Comparison of ENCODE assay signal across 8 cellular contexts in genomic region chrX:78104447-78105176, GRCh38. TPM values are rescaled to one million over a fixed set of nuclear protein-coding genes. Genes with fewer than 3 reads are reported as not detected.
A peak's percentile ranks its signal among the peaks of the same experiment; 100 is the strongest.
DNase-seq lines count a peak whose midpoint lies in the region; ATAC-seq, FAIRE-seq and TF ChIP-seq lines count a peak whose summit lies in the region.

No MANE protein-coding gene starts in this region.

- no peak for TF ChIP-seq RAD21 in SK-N-SH (IDR thresholded peaks at IDR 0.05; ENCODE audit: low read length)

- H2AFZ ChIP-seq in ACC112 (ENCODE audit: low read length, unreplicated experiment) (peak overlapping the region; percentile 4), SK-N-SH (ENCODE audit: low read depth) (no peak overlapping the region)

- H3K4me2 ChIP-seq in SK-N-SH, result peak overlapping the region; percentile 75

- peak overlapping the region; percentile 99 for H3K4me3 ChIP-seq in ACC112 (ENCODE audit: low read depth, low read length)
- peak overlapping the region; percentile 91 for H3K4me3 ChIP-seq in Jurkat, Clone E6-1 (ENCODE audit: low read length)
- peak overlapping the region; percentile 79 to 83 for H3K4me3 ChIP-seq in SK-N-SH (ENCODE audit: low read depth in 2 of 2, low read length in 1 of 2)
- peak overlapping the region; percentile 67 for H3K4me3 ChIP-seq in bronchial epithelial cell (ENCODE audit: low read depth, low read length)
- H3K4me3 ChIP-seq in small intestine (ENCODE audit: low read depth in 1 of 2, low read length in 2 of 2), result peak overlapping the region; percentile 65 to 77

- ATAC-seq in GM18520 (IDR thresholded peaks at IDR 0.05; ENCODE audit: unreplicated experiment) (peak; percentile 24), HG02763 (IDR thresholded peaks at IDR 0.05; ENCODE audit: unreplicated experiment) (no peak)

- no peak for TF ChIP-seq EP300 in SK-N-SH (IDR thresholded peaks at IDR 0.05; ENCODE audit: borderline replicate concordance in 1 of 2, low read depth in 1 of 2, low read length in 1 of 2)

- peak overlapping the region; percentile 87 to 97 (median 92) for H3K27ac Mint-ChIP-seq in immature natural killer cell

- peaks cover 55 to 59% of the 10 kb centered on the region in 2 donors for H3K4me1 Mint-ChIP-seq in immature natural killer cell

- TF ChIP-seq CTCF in SK-N-SH (IDR thresholded peaks at IDR 0.05), result no peak
- no peak for TF ChIP-seq CTCF in bronchial epithelial cell (IDR thresholded peaks at IDR 0.05; ENCODE audit: insufficient read depth, low read length, severe bottlenecking)

- peak overlapping the region; percentile 74 to 97 (median 86) for H3K4me3 Mint-ChIP-seq in immature natural killer cell

- H3K36me3 ChIP-seq in ACC112 (ENCODE audit: insufficient read depth, low read length) (peaks cover 21% of the 10 kb centered on the region), SK-N-SH (replicated peaks in 1 of 2; ENCODE audit: control insufficient read depth in 1 of 2, insufficient read depth in 2 of 2, low read length in 1 of 2) (peaks cover 5 to 7% of the 10 kb centered on the region in 2 experiments), bronchial epithelial cell (ENCODE audit: control insufficient read depth, insufficient read depth, low read length) (peaks cover 2% of the 10 kb centered on the region), small intestine (ENCODE audit: control insufficient read depth in 2 of 2, insufficient read depth in 2 of 2, low read length in 2 of 2) (no peaks in the 10 kb centered on the region)

- H3K9me3 ChIP-seq in SK-N-SH (no peaks in the 10 kb centered on the region), small intestine (ENCODE audit: control insufficient read depth, low read depth) (no peaks in the 10 kb centered on the region)

- H3K27ac ChIP-seq in ACC112 (ENCODE audit: low read depth, low read length), result peak overlapping the region; percentile 89
- H3K27ac ChIP-seq in SK-N-SH (ENCODE audit: low read depth in 2 of 2, low read length in 1 of 2), result peak overlapping the region; percentile 82 to 83
- H3K27ac ChIP-seq in small intestine (ENCODE audit: low read depth in 1 of 2, low read length in 1 of 2), result peak overlapping the region; percentile 87 to 98

- H3K4me1 ChIP-seq in ACC112 (ENCODE audit: control insufficient read depth, insufficient read depth, low read length, unreplicated experiment) (peaks cover 11% of the 10 kb centered on the region), SK-N-SH (ENCODE audit: control insufficient read depth in 1 of 2, insufficient read depth in 2 of 2, low read depth in 1 of 2, low read length in 1 of 2) (peaks cover 0 to 10% of the 10 kb centered on the region in 2 experiments; a peak in 1 of 4 replicates), small intestine (ENCODE audit: control insufficient read depth in 2 of 2, insufficient read depth in 1 of 2, low read depth in 1 of 2, low read length in 1 of 2) (no peaks in the 10 kb centered on the region)

- H3K9me3 Mint-ChIP-seq in immature natural killer cell, result no peaks in the 10 kb centered on the region

- no peaks in the 10 kb centered on the region for H3K9me2 ChIP-seq in SK-N-SH

- H3K79me2 ChIP-seq in ACC112 (ENCODE audit: control insufficient read depth, insufficient read depth, low read length, unreplicated experiment), result peaks cover 56% of the 10 kb centered on the region
- H3K79me2 ChIP-seq in SK-N-SH (ENCODE audit: insufficient read depth), result peaks cover 56% of the 10 kb centered on the region

- H3K9ac ChIP-seq in SK-N-SH, result peak overlapping the region; percentile 95

- H3F3A ChIP-seq in SK-N-SH (replicated peaks; ENCODE audit: insufficient read depth), result no peaks in the 10 kb centered on the region

- POLR2A ChIA-PET in SK-N-SH (lab: Yijun Ruan, JAX), result no interaction called here

- CTCF ChIA-PET in SK-N-SH (lab: Yijun Ruan, JAX), result interaction anchor here (1.0 to 1.3 kb wide), 3 partner anchors 11 to 195 kb away, joined by 3 to 4 read pairs (median 3); no protein-coding TSS in a partner anchor

- no peak for DNase-seq in Jurkat, Clone E6-1 (ENCODE audit: low read depth, low spot score)
- DNase-seq in SK-N-SH, result peak; percentile 19
- DNase-seq in bronchial epithelial cell (ENCODE audit: low read depth), result peak; percentile 45
- DNase-seq in immature natural killer cell, result peak; percentile 28 to 39 (median 38)
- DNase-seq in small intestine, result peak; percentile 83

- no peaks in the 10 kb centered on the region for H3K27me3 ChIP-seq in ACC112 (ENCODE audit: insufficient read depth, low read length)
- no peaks in the 10 kb centered on the region for H3K27me3 ChIP-seq in SK-N-SH (ENCODE audit: insufficient read depth)
- no peaks in the 10 kb centered on the region for H3K27me3 ChIP-seq in bronchial epithelial cell (ENCODE audit: control insufficient read depth, insufficient read depth, low read length)
- H3K27me3 ChIP-seq in small intestine (ENCODE audit: control insufficient read depth in 2 of 2, insufficient read depth in 2 of 2, low read length in 2 of 2), result no peaks in the 10 kb centered on the region

- no peak for FAIRE-seq in bronchial epithelial cell (lab: Jason Lieb, UNC)
- FAIRE-seq in small intestine (lab: Jason Lieb, UNC), result no peak

- 32% methylated on average over 25 of the region's 27 CpGs for WGBS in SK-N-SH (ENCODE audit: low lambda C conversion rate)
- 1 to 33% (median 11%) methylated on average over 26 to 27 of the region's 27 CpGs for WGBS in small intestine, 3 donors

- peaks cover 47% of the 10 kb centered on the region for H4K20me1 ChIP-seq in SK-N-SH (ENCODE audit: insufficient read depth)

- peaks cover 7 to 17% (median 11%) of the 10 kb centered on the region in 3 donors for H3K27me3 Mint-ChIP-seq in immature natural killer cell (ENCODE audit: low read depth in 3 of 3)

- no peaks in the 10 kb centered on the region for H3K36me3 Mint-ChIP-seq in immature natural killer cell

TF ChIP-seq in SK-N-SH, 30 proteins besides CTCF, POLR2A, EP300 and RAD21:
- TF ChIP-seq MXI1 (IDR thresholded peaks at IDR 0.05; ENCODE audit: low read depth, low read length) (0 out of 2 replicates have a peak, but pooled peaks have one; percentile 20), GATA2 (CRISPR knock-in tag; IDR thresholded peaks at IDR 0.05) (no peak)

RNA-seq across cellular contexts. Expression of gene PGK1, which starts 0.6 kb away (rescaled TPM):
- polyA plus RNA-seq in Jurkat, Clone E6-1 (2012; ENCODE audit: insufficient read depth, insufficient read length), result 1,042 TPM
- polyA plus RNA-seq in SK-N-SH (2012; rRNA removed) (260 and 405 TPM in 2 replicates), immature natural killer cell (100 to 1,000 TPM; 383 to 645 (median 581) TPM), small intestine (100 to 1,000 TPM; 185 to 227 (median 188) TPM)
- 346 and 382 TPM in 2 replicates for polyA plus RNA-seq in SK-N-SH (2012; cell fraction: cytosol; rRNA removed)
- 164 and 325 TPM in 2 replicates for polyA plus RNA-seq in SK-N-SH (2012; cell fraction: nucleus; rRNA removed)
- 306 and 339 TPM in 2 replicates for total RNA-seq in bronchial epithelial cell

RNA-seq across cellular contexts. Expression of gene TAF9B, which starts 34.8 kb away (rescaled TPM):
- 21.7 TPM for polyA plus RNA-seq in Jurkat, Clone E6-1 (2012; ENCODE audit: insufficient read depth, insufficient read length)
- 11.6 and 12.5 TPM in 2 replicates for polyA plus RNA-seq in SK-N-SH (2012; rRNA removed)
- polyA plus RNA-seq in SK-N-SH (2012; cell fraction: cytosol; rRNA removed), result 17.2 and 19.6 TPM in 2 replicates
- polyA plus RNA-seq in SK-N-SH (2012; cell fraction: nucleus; rRNA removed), result 6.8 and 7.7 TPM in 2 replicates
- 3.8 and 4.2 TPM in 2 replicates for total RNA-seq in bronchial epithelial cell
- 10 to 100 TPM; 15.4 to 27.2 (median 16.1) TPM for polyA plus RNA-seq in immature natural killer cell
- polyA plus RNA-seq in small intestine, result 1 to 10 TPM; 1.6 to 8.0 (median 5.4) TPM
